In genomic region chr2:20421988-20422678, GRCh38 we compare ENCODE assay signal across 8 cellular contexts. TPM values are rescaled to one million over a fixed set of nuclear protein-coding genes. Genes with fewer than 3 reads are reported as not detected.
A peak's percentile ranks its signal among the peaks of the same experiment; 100 is the strongest.
DNase-seq lines count a peak whose midpoint lies in the region; ATAC-seq and TF ChIP-seq lines count a peak whose summit lies in the region.

No MANE protein-coding gene starts in this region.

- H3K9ac ChIP-seq in mesendoderm (ENCODE audit: low read length), result no peak overlapping the region

- no peak overlapping the region for H3K4ac ChIP-seq in mesendoderm (ENCODE audit: low read depth, low read length)

- H3K79me2 ChIP-seq in mesendoderm (ENCODE audit: control insufficient read depth, insufficient read depth, low read length), result no peaks in the 10 kb centered on the region

- TF ChIP-seq POLR2A in transverse colon (IDR thresholded peaks at IDR 0.05) (no peak), GM18505 (IDR thresholded peaks at IDR 0.05; ENCODE audit: borderline replicate concordance, extremely low read depth, insufficient read depth, insufficient read length) (no peak)

- no peak overlapping the region for H4K5ac ChIP-seq in mesendoderm (ENCODE audit: low read length)

- no peaks in the 10 kb centered on the region for H3K9me3 ChIP-seq in transverse colon

- H3K4me1 ChIP-seq in transverse colon (peaks cover 27 to 51% (median 34%) of the 10 kb centered on the region in 4 donors), mesendoderm (ENCODE audit: control insufficient read depth, low read depth, low read length) (no peaks in the 10 kb centered on the region)

- H3K4me3 ChIP-seq in transverse colon, result no peak overlapping the region
- H3K4me3 ChIP-seq in mesendoderm (ENCODE audit: low read length), result no peak overlapping the region

- H3K27me3 ChIP-seq in transverse colon, result no peaks in the 10 kb centered on the region
- H3K27me3 ChIP-seq in mesendoderm (ENCODE audit: insufficient read depth, low read length, poor library complexity), result no peaks in the 10 kb centered on the region

- TF ChIP-seq EP300 in transverse colon (IDR thresholded peaks at IDR 0.05; ENCODE audit: low read depth), result no peak

- H4K8ac ChIP-seq in mesendoderm (ENCODE audit: low read depth, low read length), result no peak overlapping the region

- H3K36me3 ChIP-seq in transverse colon (no peaks in the 10 kb centered on the region), mesendoderm (ENCODE audit: control insufficient read depth, insufficient read depth, low read length) (no peaks in the 10 kb centered on the region)

- no peak overlapping the region for H3K18ac ChIP-seq in mesendoderm (ENCODE audit: low read length)

- in situ Hi-C loops in transverse colon (cut with MboI; ENCODE audit: low pct_ligation_motif_present in 1 of 4, low pct_unique_long_range_greater_than_20kb in 1 of 4, low sequenced_read_pairs in 3 of 4), result no loop called here
- in situ Hi-C loops in GM13977 (cut with MboI; ENCODE audit: low pct_unique_long_range_greater_than_20kb, low sequenced_read_pairs, unreplicated experiment), result no loop called here

- H3K56ac ChIP-seq in mesendoderm (ENCODE audit: low read length), result no peak overlapping the region

- DNase-seq in NCI-H2196 treated with DMSO at 0.1 percent for 48 hours (lab: John Stamatoyannopoulos, UW; ENCODE audit: unreplicated experiment), result peak; percentile 49
- peak; percentile 69 for DNase-seq in dedifferentiated amniotic fluid mesenchymal stem cell (ENCODE audit: extremely low spot score)
- DNase-seq in mesenteric fat pad (ENCODE audit: low spot score), result peak; percentile 94
- peak; percentile 80 for DNase-seq in transverse colon
- DNase-seq in GM13977 (ENCODE audit: low spot score), result no peak
- no peak for DNase-seq in mesendoderm

- no peak overlapping the region for H2BK5ac ChIP-seq in mesendoderm (ENCODE audit: low read length)

- TF ChIP-seq CTCF in transverse colon (IDR thresholded peaks at IDR 0.05) (no peak), GM13977 (IDR thresholded peaks at IDR 0.05; ENCODE audit: extremely low read depth, insufficient read depth, missing control alignments) (no peak)

- no peak overlapping the region for H3K23ac ChIP-seq in mesendoderm (ENCODE audit: low read length)

- ATAC-seq in GM18505 (IDR thresholded peaks at IDR 0.05; ENCODE audit: unreplicated experiment), result no peak
- ATAC-seq in HG02938 (IDR thresholded peaks at IDR 0.05; ENCODE audit: unreplicated experiment), result no peak

- 59% methylated on average over 11 of the region's 11 CpGs; no CpG with 5 or more reads in 1 of the 2 donors for WGBS in transverse colon (ENCODE audit: low coverage in 1 of 2), 2 donors
- no CpG with 5 or more reads among the region's 11 CpGs for WGBS in mesendoderm (ENCODE audit: extremely low coverage, insufficient coverage, low lambda C conversion rate)

- no peak overlapping the region for H2BK120ac ChIP-seq in mesendoderm (ENCODE audit: low read depth, low read length)

- no peak overlapping the region for H2AK5ac ChIP-seq in mesendoderm (ENCODE audit: low read length)

- H3K27ac ChIP-seq in transverse colon (peak overlapping the region; percentile 65 to 86 (median 80)), mesendoderm (ENCODE audit: low read depth, low read length) (no peak overlapping the region)

- H3K79me1 ChIP-seq in mesendoderm (ENCODE audit: low read length), result no peaks in the 10 kb centered on the region

- intact Hi-C loops in transverse colon (cut with DNase I; ENCODE audit: low total_unique reads), result no loop called here

- no peak overlapping the region for H3K4me2 ChIP-seq in mesendoderm (ENCODE audit: low read length)

- H2BK15ac ChIP-seq in mesendoderm (replicated peaks; ENCODE audit: low read depth), result no peak overlapping the region

RNA-seq across cellular contexts. Expression of gene RHOB, which starts 24.7 kb away (rescaled TPM):
- total RNA-seq in mesenteric fat pad, result 677 TPM
- total RNA-seq in transverse colon, result 100 to 1,000 TPM; 360 to 732 (median 532) TPM
- 109 TPM for polyA plus RNA-seq in mesendoderm (2013, experiment 1 of 2)
- 109 TPM for polyA plus RNA-seq in mesendoderm (2013, experiment 2 of 2)

Comparison
In these comparisons a context has a peak if more than half of its experiments do, and no peak if none do; other contexts are left out.
1. DNase-seq: peak in NCI-H2196 treated with DMSO at 0.1 percent for 48 hours (single experiment), dedifferentiated amniotic fluid mesenchymal stem cell (single experiment), mesenteric fat pad (single experiment) and transverse colon (single experiment); none in GM13977 (single experiment) and mesendoderm (single experiment).